Comparison of ENCODE assay signal across 1 cellular context in genomic region chr17:59330314-59330942, GRCh38.
TF ChIP-seq lines count a peak whose summit lies in the region.

No MANE protein-coding gene starts in this region.

TF ChIP-seq in GM23338, 12 proteins besides CTCF, POLR2A, EP300 and RAD21 (continued from another document):
- TF ChIP-seq JUNB (IDR thresholded peaks at IDR 0.05; ENCODE audit: unreplicated experiment) (no peak), ZNF331 (CRISPR knock-in tag; IDR thresholded peaks at IDR 0.05; ENCODE audit: low read depth) (no peak), EZH2phosphoT487 (IDR thresholded peaks at IDR 0.05; ENCODE audit: unreplicated experiment) (no peak), ETS1 (IDR thresholded peaks at IDR 0.05) (no peak)
